Comparison of ENCODE assay signal across 8 cellular contexts in genomic region chrX:2889706-2890490, GRCh38. TPM values are rescaled to one million over a fixed set of nuclear protein-coding genes. Genes with fewer than 3 reads are reported as not detected.
A peak's percentile ranks its signal among the peaks of the same experiment; 100 is the strongest.
DNase-seq lines count a peak whose midpoint lies in the region; ATAC-seq and TF ChIP-seq lines count a peak whose summit lies in the region.
"Not testable (repeated sequence)": the region's sequence is repeated elsewhere in the genome, so short reads cannot be mapped to it uniquely, and the experiment has no call there.

No MANE protein-coding gene starts in this region.

- peak; percentile 61 to 77 for ATAC-seq in lower lobe of right lung
- ATAC-seq in aorta (ENCODE audit: low FRiP score), result not testable (repeated sequence)

- peak; percentile 26 for DNase-seq in EH (ENCODE audit: low read depth)
- DNase-seq in Jurkat, Clone E6-1 (ENCODE audit: low read depth, low spot score); SK-N-SH; ascending aorta (ENCODE audit: low spot score in 2 of 2); esophagus muscularis mucosa (ENCODE audit: extremely low spot score); lower lobe of right lung; retinal pigment epithelial cell (ENCODE audit: low read depth); aorta: not testable (repeated sequence)

- H3K9me3 ChIP-seq in SK-N-SH; ascending aorta; esophagus muscularis mucosa; lower lobe of right lung; aorta (ENCODE audit: control insufficient read depth, low read length): not testable (repeated sequence)

- POLR2A ChIA-PET in SK-N-SH (lab: Yijun Ruan, JAX), result not testable (repeated sequence)

- TF ChIP-seq RAD21 in SK-N-SH (IDR thresholded peaks at IDR 0.05; ENCODE audit: low read length), result peak; percentile 63

- TF ChIP-seq CTCF in SK-N-SH (IDR thresholded peaks at IDR 0.05) (peak; percentile 54), ascending aorta (IDR thresholded peaks at IDR 0.05) (peak in 2 of 3 experiments; percentile 30 to 40), esophagus muscularis mucosa (IDR thresholded peaks at IDR 0.05) (peak; percentile 15 to 39 (median 29)), lower lobe of right lung (IDR thresholded peaks at IDR 0.05) (peak; percentile 11), retinal pigment epithelial cell (conservative IDR thresholded peaks at IDR 0.05; ENCODE audit: low read depth, low read length) (peak; percentile 40)

- peak overlapping the region; percentile 74; the same call in 1 of the 2 replicates for H2AFZ ChIP-seq in SK-N-SH (ENCODE audit: low read depth)

- not testable (repeated sequence) for H3K27ac ChIP-seq in SK-N-SH (ENCODE audit: low read depth in 2 of 2, low read length in 1 of 2); ascending aorta; esophagus muscularis mucosa (replicated peaks in 1 of 4); lower lobe of right lung; aorta (ENCODE audit: low read depth in 1 of 2, low read length in 2 of 2)

- not testable (repeated sequence) for H3K9ac ChIP-seq in SK-N-SH

- CTCF ChIA-PET in SK-N-SH (lab: Yijun Ruan, JAX), result interaction anchor here (0.6 to 0.9 kb wide), 3 partner anchors 39 to 184 kb away, joined by 3 to 4 read pairs (median 3); partner anchors contain the start of gene ARSD

- H4K20me1 ChIP-seq in SK-N-SH (ENCODE audit: insufficient read depth), result not testable (repeated sequence)

- H3F3A ChIP-seq in SK-N-SH (replicated peaks; ENCODE audit: insufficient read depth), result not testable (repeated sequence)

- TF ChIP-seq POLR2A in esophagus muscularis mucosa (IDR thresholded peaks at IDR 0.05; ENCODE audit: low read depth), result not testable (repeated sequence)

- H3K9me2 ChIP-seq in SK-N-SH, result not testable (repeated sequence)

- H3K4me3 ChIP-seq in Jurkat, Clone E6-1 (ENCODE audit: low read length), result peak overlapping the region; percentile 20
- H3K4me3 ChIP-seq in SK-N-SH (ENCODE audit: low read depth in 2 of 2, low read length in 1 of 2), result peak overlapping the region; percentile 37 to 63; a peak in 3 of 4 replicates
- H3K4me3 ChIP-seq in ascending aorta, result peak overlapping the region; percentile 47 to 65
- peak overlapping the region; percentile 43 to 59 (median 46) for H3K4me3 ChIP-seq in esophagus muscularis mucosa
- peak overlapping the region; percentile 48 for H3K4me3 ChIP-seq in lower lobe of right lung
- H3K4me3 ChIP-seq in retinal pigment epithelial cell (ENCODE audit: low read length), result not testable (repeated sequence)
- peak overlapping the region; percentile 69 to 82 for H3K4me3 ChIP-seq in aorta (ENCODE audit: low read length in 2 of 2)

- H3K27me3 ChIP-seq in SK-N-SH (ENCODE audit: insufficient read depth); ascending aorta; esophagus muscularis mucosa; lower lobe of right lung (ENCODE audit: low read depth); aorta (ENCODE audit: control insufficient read depth in 1 of 2, insufficient read depth in 2 of 2, low read length in 1 of 2): not testable (repeated sequence)

- not testable (repeated sequence) for H3K4me1 ChIP-seq in SK-N-SH (ENCODE audit: control insufficient read depth in 1 of 2, insufficient read depth in 2 of 2, low read depth in 1 of 2, low read length in 1 of 2); ascending aorta; esophagus muscularis mucosa; lower lobe of right lung; aorta (ENCODE audit: control insufficient read depth in 1 of 2, insufficient read depth in 2 of 2, low read length in 2 of 2)

- H3K4me2 ChIP-seq in SK-N-SH, result peak overlapping the region; percentile 85

- H3K36me3 ChIP-seq in SK-N-SH (replicated peaks in 1 of 2; ENCODE audit: control insufficient read depth in 1 of 2, insufficient read depth in 2 of 2, low read length in 1 of 2); ascending aorta; esophagus muscularis mucosa; lower lobe of right lung; aorta (ENCODE audit: control insufficient read depth in 1 of 2, insufficient read depth in 2 of 2, low read length in 1 of 2): not testable (repeated sequence)

- WGBS in SK-N-SH (ENCODE audit: low lambda C conversion rate), result 35% methylated on average over 15 of the region's 15 CpGs
- 41% methylated on average over 15 of the region's 15 CpGs for WGBS in esophagus muscularis mucosa
- 24 to 27% methylated on average over 15 of the region's 15 CpGs for WGBS in aorta, 2 donors

- TF ChIP-seq EP300 in SK-N-SH (IDR thresholded peaks at IDR 0.05; ENCODE audit: borderline replicate concordance in 1 of 2, low read depth in 1 of 2, low read length in 1 of 2); esophagus muscularis mucosa (IDR thresholded peaks at IDR 0.05): not testable (repeated sequence)

- not testable (repeated sequence) for H3K79me2 ChIP-seq in SK-N-SH (ENCODE audit: insufficient read depth)

- intact Hi-C loops in ascending aorta (cut with DNase I); esophagus muscularis mucosa (cut with DNase I); lower lobe of right lung (cut with DNase I); aorta (cut with DNase I): not testable (repeated sequence)

TF ChIP-seq in SK-N-SH, 30 proteins besides CTCF, POLR2A, EP300 and RAD21:
- peak; percentile 31; the same call in 1 of the 2 replicates for TF ChIP-seq SMC3 (IDR thresholded peaks at IDR 0.05; ENCODE audit: low read depth, low read length)

RNA-seq across cellular contexts. Expression of gene ARSD, which starts 39.2 kb away (rescaled TPM):
- not detected for polyA plus RNA-seq in Jurkat, Clone E6-1 (2012; ENCODE audit: insufficient read depth, insufficient read length)
- polyA plus RNA-seq in SK-N-SH (2012; rRNA removed), result 19.8 and 20.0 TPM in 2 replicates
- 14.9 and 15.9 TPM in 2 replicates for polyA plus RNA-seq in SK-N-SH (2012; cell fraction: cytosol; rRNA removed)
- 23.4 and 30.9 TPM in 2 replicates for polyA plus RNA-seq in SK-N-SH (2012; cell fraction: nucleus; rRNA removed)
- total RNA-seq in ascending aorta, result 91.9 TPM
- total RNA-seq in esophagus muscularis mucosa, result 10 to 100 TPM; 11.6 to 20.3 (median 14.9) TPM
- 30.7 TPM for total RNA-seq in lower lobe of right lung
- 10 to 100 TPM; 18.7 to 23.3 TPM for total RNA-seq in aorta
- polyA plus RNA-seq in aorta, result 10 to 100 TPM in 1 of 2 donors, 1 to 10 TPM in 1; 1.9 to 13.8 TPM
